In the genomic region with DNA sequence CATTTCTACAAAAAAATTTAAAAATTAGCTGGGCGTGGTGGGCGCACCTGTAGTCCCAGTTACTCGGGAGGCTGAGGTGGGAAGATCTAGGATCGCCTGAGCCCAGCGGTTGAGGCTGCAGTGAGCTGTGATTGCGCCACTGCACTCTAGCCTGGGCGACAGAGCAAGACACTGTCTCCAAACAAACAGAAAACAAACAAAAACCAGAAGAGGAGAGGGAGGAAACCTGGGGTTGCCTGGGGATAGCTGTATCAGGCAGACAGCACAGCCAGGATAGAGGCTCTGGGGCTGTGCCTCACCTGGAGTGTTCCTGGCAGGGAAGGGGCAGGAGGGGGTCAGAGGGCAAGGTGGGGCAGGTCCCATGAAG, we compare ENCODE assay signal across 1 cellular context.
A peak's percentile ranks its signal among the peaks of the same experiment; 100 is the strongest.
TF ChIP-seq lines count a peak whose summit lies in the region.

No MANE protein-coding gene starts in this region.

TF ChIP-seq in HepG2, 621 proteins besides CTCF, POLR2A, EP300 and RAD21 (continued from another document and continues in another):
- no peak for TF ChIP-seq SMAD1 (CRISPR knock-in tag; IDR thresholded peaks at IDR 0.05; ENCODE audit: borderline replicate concordance, low read depth)
- no peak for TF ChIP-seq RARG (CRISPR knock-in tag; IDR thresholded peaks at IDR 0.05; ENCODE audit: low read depth)
- TF ChIP-seq ZSCAN25 (CRISPR knock-in tag; IDR thresholded peaks at IDR 0.05), result no peak
- TF ChIP-seq, protein P1, sequence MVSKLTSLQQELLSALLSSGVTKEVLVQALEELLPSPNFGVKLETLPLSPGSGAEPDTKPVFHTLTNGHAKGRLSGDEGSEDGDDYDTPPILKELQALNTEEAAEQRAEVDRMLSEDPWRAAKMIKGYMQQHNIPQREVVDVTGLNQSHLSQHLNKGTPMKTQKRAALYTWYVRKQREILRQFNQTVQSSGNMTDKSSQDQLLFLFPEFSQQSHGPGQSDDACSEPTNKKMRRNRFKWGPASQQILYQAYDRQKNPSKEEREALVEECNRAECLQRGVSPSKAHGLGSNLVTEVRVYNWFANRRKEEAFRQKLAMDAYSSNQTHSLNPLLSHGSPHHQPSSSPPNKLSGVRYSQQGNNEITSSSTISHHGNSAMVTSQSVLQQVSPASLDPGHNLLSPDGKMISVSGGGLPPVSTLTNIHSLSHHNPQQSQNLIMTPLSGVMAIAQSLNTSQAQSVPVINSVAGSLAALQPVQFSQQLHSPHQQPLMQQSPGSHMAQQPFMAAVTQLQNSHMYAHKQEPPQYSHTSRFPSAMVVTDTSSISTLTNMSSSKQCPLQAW (CRISPR knock-in tag; IDR thresholded peaks at IDR 0.05), result no peak
- no peak for TF ChIP-seq ZNF253 (CRISPR knock-in tag; IDR thresholded peaks at IDR 0.05; ENCODE audit: borderline replicate concordance)
- TF ChIP-seq ZNF274 (CRISPR knock-in tag; IDR thresholded peaks at IDR 0.05), result no peak
- no peak for TF ChIP-seq SP4 (CRISPR knock-in tag; IDR thresholded peaks at IDR 0.05)
- TF ChIP-seq, protein P2, sequence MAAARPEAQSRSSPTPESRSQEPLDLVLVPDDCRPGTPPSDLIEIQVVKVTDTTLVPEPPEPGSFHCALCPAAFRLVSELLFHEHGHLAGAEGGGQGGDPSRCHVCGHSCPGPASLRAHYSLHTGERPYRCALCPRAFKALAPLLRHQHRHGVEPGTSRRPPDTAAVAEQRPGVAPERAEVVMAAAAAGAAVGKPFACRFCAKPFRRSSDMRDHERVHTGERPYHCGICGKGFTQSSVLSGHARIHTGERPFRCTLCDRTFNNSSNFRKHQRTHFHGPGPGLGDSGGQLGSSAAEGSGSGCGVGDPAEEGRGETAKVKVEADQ (CRISPR knock-in tag; IDR thresholded peaks at IDR 0.05; ENCODE audit: borderline replicate concordance), result no peak
- TF ChIP-seq MZF1 (CRISPR knock-in tag; IDR thresholded peaks at IDR 0.05; ENCODE audit: borderline replicate concordance), result no peak
- TF ChIP-seq ZNF773 (CRISPR knock-in tag; IDR thresholded peaks at IDR 0.05; ENCODE audit: borderline replicate concordance), result no peak
- no peak for TF ChIP-seq EEA1 (CRISPR knock-in tag; IDR thresholded peaks at IDR 0.05; ENCODE audit: borderline replicate concordance)
- no peak for TF ChIP-seq ZSCAN21 (CRISPR knock-in tag; IDR thresholded peaks at IDR 0.05; ENCODE audit: borderline replicate concordance)
- TF ChIP-seq MAZ (IDR thresholded peaks at IDR 0.05; ENCODE audit: borderline replicate concordance, low read depth, low read length), result peak; percentile 29; the same call in 1 of the 2 replicates
- no peak for TF ChIP-seq MAZ (CRISPR knock-in tag; IDR thresholded peaks at IDR 0.05; ENCODE audit: low read depth)
- TF ChIP-seq ZNF234 (CRISPR knock-in tag; conservative IDR thresholded peaks at IDR 0.05), result no peak
- peak; percentile 64 for TF ChIP-seq KDM6A (CRISPR knock-in tag; IDR thresholded peaks at IDR 0.05; ENCODE audit: low read depth)
- peak; percentile 78; the same call in 1 of the 2 replicates for TF ChIP-seq ZNF205 (CRISPR knock-in tag; IDR thresholded peaks at IDR 0.05)
- no peak for TF ChIP-seq ZNF326 (CRISPR knock-in tag; IDR thresholded peaks at IDR 0.05; ENCODE audit: borderline replicate concordance)
- no peak for TF ChIP-seq ZNF549 (CRISPR knock-in tag; IDR thresholded peaks at IDR 0.05)
- no peak for TF ChIP-seq NFYB (CRISPR knock-in tag; IDR thresholded peaks at IDR 0.05)
- no peak for TF ChIP-seq ZNF766 (CRISPR knock-in tag; IDR thresholded peaks at IDR 0.05; ENCODE audit: borderline replicate concordance)
- no peak for TF ChIP-seq ZMAT3 (CRISPR knock-in tag; conservative IDR thresholded peaks at IDR 0.05)
- TF ChIP-seq THAP11 (CRISPR knock-in tag; IDR thresholded peaks at IDR 0.05), result peak; percentile 86
- TF ChIP-seq ZNF260 (CRISPR knock-in tag; IDR thresholded peaks at IDR 0.05; ENCODE audit: borderline replicate concordance, low read depth), result no peak
- no peak for TF ChIP-seq ZNF547 (CRISPR knock-in tag; IDR thresholded peaks at IDR 0.05)
- no peak for TF ChIP-seq PITX1 (CRISPR knock-in tag; IDR thresholded peaks at IDR 0.05)
- no peak for TF ChIP-seq FOXO4 (CRISPR knock-in tag; conservative IDR thresholded peaks at IDR 0.05)
- peak; percentile 64; the same call in 1 of the 2 replicates for TF ChIP-seq ZNF292 (CRISPR knock-in tag; IDR thresholded peaks at IDR 0.05; ENCODE audit: borderline replicate concordance, low read depth)
- no peak for TF ChIP-seq TMF1 (CRISPR knock-in tag; IDR thresholded peaks at IDR 0.05; ENCODE audit: low read depth)
- TF ChIP-seq GFI1 (CRISPR knock-in tag; IDR thresholded peaks at IDR 0.05; ENCODE audit: borderline replicate concordance), result peak; percentile 84
- no peak for TF ChIP-seq KAT2B (IDR thresholded peaks at IDR 0.05; ENCODE audit: borderline replicate concordance, low read depth, low read length)
- TF ChIP-seq, protein P3, sequence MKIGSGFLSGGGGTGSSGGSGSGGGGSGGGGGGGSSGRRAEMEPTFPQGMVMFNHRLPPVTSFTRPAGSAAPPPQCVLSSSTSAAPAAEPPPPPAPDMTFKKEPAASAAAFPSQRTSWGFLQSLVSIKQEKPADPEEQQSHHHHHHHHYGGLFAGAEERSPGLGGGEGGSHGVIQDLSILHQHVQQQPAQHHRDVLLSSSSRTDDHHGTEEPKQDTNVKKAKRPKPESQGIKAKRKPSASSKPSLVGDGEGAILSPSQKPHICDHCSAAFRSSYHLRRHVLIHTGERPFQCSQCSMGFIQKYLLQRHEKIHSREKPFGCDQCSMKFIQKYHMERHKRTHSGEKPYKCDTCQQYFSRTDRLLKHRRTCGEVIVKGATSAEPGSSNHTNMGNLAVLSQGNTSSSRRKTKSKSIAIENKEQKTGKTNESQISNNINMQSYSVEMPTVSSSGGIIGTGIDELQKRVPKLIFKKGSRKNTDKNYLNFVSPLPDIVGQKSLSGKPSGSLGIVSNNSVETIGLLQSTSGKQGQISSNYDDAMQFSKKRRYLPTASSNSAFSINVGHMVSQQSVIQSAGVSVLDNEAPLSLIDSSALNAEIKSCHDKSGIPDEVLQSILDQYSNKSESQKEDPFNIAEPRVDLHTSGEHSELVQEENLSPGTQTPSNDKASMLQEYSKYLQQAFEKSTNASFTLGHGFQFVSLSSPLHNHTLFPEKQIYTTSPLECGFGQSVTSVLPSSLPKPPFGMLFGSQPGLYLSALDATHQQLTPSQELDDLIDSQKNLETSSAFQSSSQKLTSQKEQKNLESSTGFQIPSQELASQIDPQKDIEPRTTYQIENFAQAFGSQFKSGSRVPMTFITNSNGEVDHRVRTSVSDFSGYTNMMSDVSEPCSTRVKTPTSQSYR (CRISPR knock-in tag; IDR thresholded peaks at IDR 0.05; ENCODE audit: borderline replicate concordance), result no peak
- no peak for TF ChIP-seq ZNF276 (CRISPR knock-in tag; IDR thresholded peaks at IDR 0.05; ENCODE audit: low read depth)
- TF ChIP-seq, protein P4, sequence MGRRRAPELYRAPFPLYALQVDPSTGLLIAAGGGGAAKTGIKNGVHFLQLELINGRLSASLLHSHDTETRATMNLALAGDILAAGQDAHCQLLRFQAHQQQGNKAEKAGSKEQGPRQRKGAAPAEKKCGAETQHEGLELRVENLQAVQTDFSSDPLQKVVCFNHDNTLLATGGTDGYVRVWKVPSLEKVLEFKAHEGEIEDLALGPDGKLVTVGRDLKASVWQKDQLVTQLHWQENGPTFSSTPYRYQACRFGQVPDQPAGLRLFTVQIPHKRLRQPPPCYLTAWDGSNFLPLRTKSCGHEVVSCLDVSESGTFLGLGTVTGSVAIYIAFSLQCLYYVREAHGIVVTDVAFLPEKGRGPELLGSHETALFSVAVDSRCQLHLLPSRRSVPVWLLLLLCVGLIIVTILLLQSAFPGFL (CRISPR knock-in tag; IDR thresholded peaks at IDR 0.05), result no peak
- no peak for TF ChIP-seq MED8 (CRISPR knock-in tag; IDR thresholded peaks at IDR 0.05; ENCODE audit: insufficient replicate concordance)
- no peak for TF ChIP-seq ASH2L (IDR thresholded peaks at IDR 0.05; ENCODE audit: insufficient read length, low read depth, low read length)
- TF ChIP-seq RFX1 (IDR thresholded peaks at IDR 0.05), result peak; percentile 63
- peak; percentile 42; the same call in 1 of the 2 replicates for TF ChIP-seq ADNP (CRISPR knock-in tag; IDR thresholded peaks at IDR 0.05)
- no peak for TF ChIP-seq ZNF616 (CRISPR knock-in tag; IDR thresholded peaks at IDR 0.05; ENCODE audit: low read depth)
- TF ChIP-seq PCBP2 (optimal IDR thresholded peaks at IDR 0.05; ENCODE audit: low read depth, low read length, poor library complexity, severe bottlenecking), result no peak
- no peak for TF ChIP-seq AFF4 (CRISPR knock-in tag; IDR thresholded peaks at IDR 0.05)
- TF ChIP-seq KDM4B (CRISPR knock-in tag; IDR thresholded peaks at IDR 0.05), result no peak
- TF ChIP-seq ZNF251 (CRISPR knock-in tag; IDR thresholded peaks at IDR 0.05), result no peak
- no peak for TF ChIP-seq ZNF3 (CRISPR knock-in tag; IDR thresholded peaks at IDR 0.05)
- TF ChIP-seq ZNF335 (CRISPR knock-in tag; IDR thresholded peaks at IDR 0.05), result peak; percentile 96
- TF ChIP-seq, protein P5, sequence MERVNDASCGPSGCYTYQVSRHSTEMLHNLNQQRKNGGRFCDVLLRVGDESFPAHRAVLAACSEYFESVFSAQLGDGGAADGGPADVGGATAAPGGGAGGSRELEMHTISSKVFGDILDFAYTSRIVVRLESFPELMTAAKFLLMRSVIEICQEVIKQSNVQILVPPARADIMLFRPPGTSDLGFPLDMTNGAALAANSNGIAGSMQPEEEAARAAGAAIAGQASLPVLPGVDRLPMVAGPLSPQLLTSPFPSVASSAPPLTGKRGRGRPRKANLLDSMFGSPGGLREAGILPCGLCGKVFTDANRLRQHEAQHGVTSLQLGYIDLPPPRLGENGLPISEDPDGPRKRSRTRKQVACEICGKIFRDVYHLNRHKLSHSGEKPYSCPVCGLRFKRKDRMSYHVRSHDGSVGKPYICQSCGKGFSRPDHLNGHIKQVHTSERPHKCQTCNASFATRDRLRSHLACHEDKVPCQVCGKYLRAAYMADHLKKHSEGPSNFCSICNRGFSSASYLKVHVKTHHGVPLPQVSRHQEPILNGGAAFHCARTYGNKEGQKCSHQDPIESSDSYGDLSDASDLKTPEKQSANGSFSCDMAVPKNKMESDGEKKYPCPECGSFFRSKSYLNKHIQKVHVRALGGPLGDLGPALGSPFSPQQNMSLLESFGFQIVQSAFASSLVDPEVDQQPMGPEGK (CRISPR knock-in tag; IDR thresholded peaks at IDR 0.05), result no peak
- TF ChIP-seq MBNL3 (CRISPR knock-in tag; conservative IDR thresholded peaks at IDR 0.05), result no peak
- no peak for TF ChIP-seq SCMH1 (CRISPR knock-in tag; IDR thresholded peaks at IDR 0.05; ENCODE audit: borderline replicate concordance)
- TF ChIP-seq ZNF782 (CRISPR knock-in tag; IDR thresholded peaks at IDR 0.05; ENCODE audit: borderline replicate concordance), result no peak
- no peak for TF ChIP-seq ZNF660 (CRISPR knock-in tag; IDR thresholded peaks at IDR 0.05; ENCODE audit: borderline replicate concordance, low read depth)
- TF ChIP-seq, protein P6, sequence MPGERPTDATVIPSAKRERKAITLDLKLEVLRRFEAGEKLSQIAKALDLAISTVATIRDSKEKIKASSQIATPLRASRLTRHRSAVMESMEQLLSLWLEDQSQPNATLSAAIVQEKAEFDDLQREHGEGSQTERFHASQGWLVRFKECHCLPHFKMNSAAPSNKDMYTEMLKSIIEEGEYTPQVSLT (CRISPR knock-in tag; IDR thresholded peaks at IDR 0.05; ENCODE audit: borderline replicate concordance, low read depth), result no peak
- no peak for TF ChIP-seq ZNF546 (CRISPR knock-in tag; conservative IDR thresholded peaks at IDR 0.05)
- no peak for TF ChIP-seq ZNF570 (CRISPR knock-in tag; IDR thresholded peaks at IDR 0.05; ENCODE audit: borderline replicate concordance)
